16 cellular contexts compared by ENCODE assay signal in the genomic region with DNA sequence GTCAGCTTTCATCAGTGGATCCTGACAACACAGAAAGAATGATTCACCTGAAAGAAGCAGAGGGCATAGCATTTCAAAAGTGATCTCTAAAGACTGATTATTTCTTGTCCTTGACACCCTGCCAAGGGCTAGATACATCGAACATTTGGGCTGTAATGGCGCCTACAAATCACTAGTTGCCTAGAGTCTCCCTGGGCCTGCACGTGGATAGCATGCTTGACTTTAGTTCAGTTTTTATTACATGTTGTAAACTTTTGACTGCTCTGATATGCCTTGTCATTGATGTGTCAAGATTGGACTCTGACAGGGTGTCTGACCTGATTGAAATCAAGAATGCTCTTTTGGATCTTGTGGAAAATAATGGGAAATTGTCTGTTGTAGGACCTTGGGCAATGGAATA.
"Had no signal": no experiment of that assay in that cellular context is flagged by ENCODE, and none has a peak within 500 bp of the region (broad histone marks: within the 10 kb centered on the region; RNA-seq: fewer than 3 reads in every experiment).

No MANE protein-coding gene starts in this region.

- H3K4me1 ChIP-seq: colonic mucosa, pancreas, suprapubic skin, thyroid gland, uterus had no signal

- H3K27me3 ChIP-seq: colonic mucosa, pancreas, suprapubic skin, thyroid gland, uterus had no signal

- H3K27ac ChIP-seq: colonic mucosa, pancreas, suprapubic skin, thyroid gland, uterus had no signal

- H3K4me3 ChIP-seq: colonic mucosa, pancreas, suprapubic skin, thyroid gland, uterus had no signal

- ATAC-seq: naive thymus-derived CD4-positive, alpha-beta T cell; pancreas; right cardiac atrium; stimulated activated effector memory CD8-positive, alpha-beta T cell treated with anti-CD3 and anti-CD28 coated beads, Interleukin-12 subunit alpha, Interleukin-12 subunit beta, amount 100 ng/mL, for 72 hours; stimulated activated naive CD8-positive, alpha-beta T cell treated with anti-CD3 and anti-CD28 coated beads, Interleukin-15, Interleukin-2, amounts not matched to agents 100 U/mL and 50 U/mL, for 24 hours had no signal

- DNase-seq: colonic mucosa; effector CD4-positive, alpha-beta T cell; foreskin melanocyte; head of caudate nucleus; hippocampal formation; naive thymus-derived CD4-positive, alpha-beta T cell; occipital lobe; pancreas; right cardiac atrium; stimulated activated CD4-positive, alpha-beta T cell treated with anti-CD3 and anti-CD28 coated beads, Interleukin-4, amount 100 ng/mL, for 1 hour; stimulated activated CD8-positive, alpha-beta memory T cell treated with anti-CD3 and anti-CD28 coated beads, Interleukin-4, amount 100 ng/mL, for 48 hours; stimulated activated naive CD8-positive, alpha-beta T cell treated with anti-CD3 and anti-CD28 coated beads, Interleukin-15, Interleukin-2, amounts not matched to agents 100 U/mL and 50 U/mL, for 24 hours; thyroid gland; uterus had no signal

- H3K9me3 ChIP-seq: colonic mucosa, pancreas, suprapubic skin, thyroid gland, uterus had no signal

- FAIRE-seq: pancreas had no signal

- H3K36me3 ChIP-seq: colonic mucosa, pancreas, suprapubic skin, thyroid gland, uterus had no signal
